ENCODE assay signal across 1 cellular context in genomic region chr11:449889-450808, GRCh38.
TF ChIP-seq lines count a peak whose summit lies in the region.

Gene PTDSS2, plus strand, starts transcription at chr11:450279. Its CDS starts 177 bp downstream, at chr11:450456.

TF ChIP-seq in WTC11, 78 proteins besides CTCF, POLR2A, EP300 and RAD21 (continued from another document):
- TF ChIP-seq ZNF281 (CRISPR knock-in tag; IDR thresholded peaks at IDR 0.05) (no peak), ZNF138 (CRISPR knock-in tag; conservative IDR thresholded peaks at IDR 0.05) (0 out of 2 replicates have a peak, but pooled peaks have one; percentile 33), USF1 (CRISPR knock-in tag; IDR thresholded peaks at IDR 0.05) (peak; percentile 46; the same call in 1 of the 2 replicates), ATF2 (CRISPR knock-in tag; IDR thresholded peaks at IDR 0.05; ENCODE audit: borderline replicate concordance, low read depth) (no peak), HMGXB4 (CRISPR knock-in tag; IDR thresholded peaks at IDR 0.05) (peak; percentile 67; the same call in 1 of the 2 replicates), TCF7 (CRISPR knock-in tag; IDR thresholded peaks at IDR 0.05; ENCODE audit: low read depth) (no peak), NFE2L1 (CRISPR knock-in tag; IDR thresholded peaks at IDR 0.05) (no peak), SMAD4 (CRISPR knock-in tag; IDR thresholded peaks at IDR 0.05) (no peak), ZNF532 (CRISPR knock-in tag; IDR thresholded peaks at IDR 0.05; ENCODE audit: borderline replicate concordance) (no peak), CREM (CRISPR knock-in tag; IDR thresholded peaks at IDR 0.05) (peak; percentile 62; the same call in 1 of the 2 replicates), USF2 (CRISPR knock-in tag; IDR thresholded peaks at IDR 0.05) (peak; percentile 56), ZNF219 (CRISPR knock-in tag; IDR thresholded peaks at IDR 0.05; ENCODE audit: borderline replicate concordance) (no peak), NFATC4 (CRISPR knock-in tag; IDR thresholded peaks at IDR 0.05) (no peak), FOXJ3 (CRISPR knock-in tag; IDR thresholded peaks at IDR 0.05; ENCODE audit: borderline replicate concordance) (no peak), GABPB1 (CRISPR knock-in tag; IDR thresholded peaks at IDR 0.05) (peak; percentile 69), ZNF423 (CRISPR knock-in tag; IDR thresholded peaks at IDR 0.05) (0 out of 2 replicates have a peak, but pooled peaks have one; percentile 24), MLX (CRISPR knock-in tag; IDR thresholded peaks at IDR 0.05) (no peak), ZMAT4 (CRISPR knock-in tag; IDR thresholded peaks at IDR 0.05) (no peak), JUN (CRISPR knock-in tag; IDR thresholded peaks at IDR 0.05) (peak; percentile 20; the same call in 1 of the 2 replicates), ATF1 (CRISPR knock-in tag; IDR thresholded peaks at IDR 0.05) (no peak; the same call in 1 of the 2 replicates), AFF4 (CRISPR knock-in tag; IDR thresholded peaks at IDR 0.05; ENCODE audit: borderline replicate concordance) (no peak), ZNF512 (CRISPR knock-in tag; IDR thresholded peaks at IDR 0.05; ENCODE audit: borderline replicate concordance) (no peak)
TF ChIP-seq in WTC11: peak in this region for 30.
